ENCODE assay signal across 21 cellular contexts in genomic region chr15:52306270-52306669, GRCh38. TPM values are rescaled to one million over a fixed set of nuclear protein-coding genes. Genes with fewer than 3 reads are reported as not detected.
DNase-seq lines count a peak whose midpoint lies in the region; ATAC-seq and TF ChIP-seq lines count a peak whose summit lies in the region.
"Had no signal": no experiment of that assay in that cellular context is flagged by ENCODE, and none has a peak within 500 bp of the region (broad histone marks: within the 10 kb centered on the region; RNA-seq: fewer than 3 reads in every experiment).

No MANE protein-coding gene starts in this region.

- no peaks in the 10 kb centered on the region for H3K36me3 Mint-ChIP-seq in Calu3 (ENCODE audit: insufficient read depth, unreplicated experiment)

- H3K36me3 ChIP-seq in GM23248 (ENCODE audit: low read depth) (no peaks in the 10 kb centered on the region), upper lobe of left lung (peaks cover 0 to 8% (median 0%) of the 10 kb centered on the region in 4 donors), lower lobe of right lung (peaks cover 5% of the 10 kb centered on the region)
- H3K36me3 ChIP-seq: colonic mucosa, MG63 had no signal

- H3K9me3 Mint-ChIP-seq in Calu3 (ENCODE audit: low read depth, unreplicated experiment), result no peaks in the 10 kb centered on the region
- H3K9me3 Mint-ChIP-seq: activated CD4-positive, alpha-beta memory T cell treated with anti-CD3 and anti-CD28 coated beads for 36 hours; activated T-helper 1 cell treated with anti-CD3 and anti-CD28 coated beads, Interleukin-12 subunit alpha, Interleukin-12 subunit beta, Interleukin-2, Interleukin-4 antibody, amounts not matched to agents 30 ng/mL and 10 ng/mL and 1 ng/mL, durations not matched to agents 14 hours and 24 hours and 36 hours had no signal

- 35 to 43% methylated on average over 1 of the region's 1 CpG for WGBS in GM23248 (ENCODE audit: low coverage in 1 of 2, low lambda C conversion rate in 2 of 2, missing lambda C conversion rate in 2 of 2), 2 experiments
- WGBS in upper lobe of left lung, 2 donors, result 92 to 97% methylated on average over 1 of the region's 1 CpG

- in situ Hi-C loops in GM23248 (cut with MboI), result no loop called here

- H3K27ac Mint-ChIP-seq in Calu3 (ENCODE audit: unreplicated experiment), result no peak overlapping the region
- H3K27ac Mint-ChIP-seq: activated CD4-positive, alpha-beta memory T cell treated with anti-CD3 and anti-CD28 coated beads for 36 hours; activated T-helper 1 cell treated with anti-CD3 and anti-CD28 coated beads, Interleukin-12 subunit alpha, Interleukin-12 subunit beta, Interleukin-2, Interleukin-4 antibody, amounts not matched to agents 30 ng/mL and 10 ng/mL and 1 ng/mL, durations not matched to agents 14 hours and 24 hours and 36 hours; B cell had no signal

- peak overlapping the region; percentile 1 for H3K4me2 ChIP-seq in GM23248 (ENCODE audit: unreplicated experiment)

- ATAC-seq in upper lobe of left lung (ENCODE audit: low FRiP score in 2 of 2) (no peak), lower lobe of right lung (no peak)
- ATAC-seq: HCT116, left lobe of liver had no signal

- H3K4me1 Mint-ChIP-seq in Calu3 (ENCODE audit: low read depth, unreplicated experiment), result no peaks in the 10 kb centered on the region

- TF ChIP-seq CTCF in AG04450 (IDR thresholded peaks at IDR 0.05; ENCODE audit: low read depth, low read length), result no peak
- TF ChIP-seq CTCF in fibroblast of the aortic adventitia (IDR thresholded peaks at IDR 0.05; ENCODE audit: insufficient read depth, low read length), result no peak
- no peak for TF ChIP-seq CTCF in Calu3 (IDR thresholded peaks at IDR 0.05; ENCODE audit: unreplicated experiment)
- TF ChIP-seq CTCF in upper lobe of left lung (IDR thresholded peaks at IDR 0.05), result no peak
- no peak for TF ChIP-seq CTCF in lower lobe of right lung (IDR thresholded peaks at IDR 0.05)

- H3K9me3 ChIP-seq in AG04450 (ENCODE audit: control insufficient read depth, insufficient read depth, low read length) (no peaks in the 10 kb centered on the region), GM23248 (ENCODE audit: low read depth) (no peaks in the 10 kb centered on the region), upper lobe of left lung (no peaks in the 10 kb centered on the region), lower lobe of right lung (no peaks in the 10 kb centered on the region)
- H3K9me3 ChIP-seq: colonic mucosa, MG63 had no signal

- H4K20me1 ChIP-seq in GM23248 (ENCODE audit: insufficient read depth), result no peaks in the 10 kb centered on the region

- no peak overlapping the region for H3K4me3 ChIP-seq in AG04450 (ENCODE audit: low read depth, low read length)
- H3K4me3 ChIP-seq in GM23248, result no peak overlapping the region
- no peak overlapping the region for H3K4me3 ChIP-seq in fibroblast of the aortic adventitia (ENCODE audit: low read depth, low read length)
- no peak overlapping the region for H3K4me3 ChIP-seq in upper lobe of left lung
- H3K4me3 ChIP-seq in lower lobe of right lung, result no peak overlapping the region
- H3K4me3 ChIP-seq: colonic mucosa, MG63 had no signal

- TF ChIP-seq EP300 in upper lobe of left lung (IDR thresholded peaks at IDR 0.05), result no peak

- no peak for TF ChIP-seq POLR2A in upper lobe of left lung (IDR thresholded peaks at IDR 0.05)

- no peaks in the 10 kb centered on the region for H3K27me3 ChIP-seq in AG04450 (ENCODE audit: control insufficient read depth, insufficient read depth, low read length)
- no peaks in the 10 kb centered on the region for H3K27me3 ChIP-seq in GM23248 (replicated peaks; ENCODE audit: insufficient read depth)
- no peaks in the 10 kb centered on the region for H3K27me3 ChIP-seq in upper lobe of left lung
- H3K27me3 ChIP-seq in lower lobe of right lung (ENCODE audit: low read depth), result no peaks in the 10 kb centered on the region
- H3K27me3 ChIP-seq: colonic mucosa, MG63 had no signal

- H2AFZ ChIP-seq in GM23248, result no peak overlapping the region

- no peaks in the 10 kb centered on the region for H3K9me2 ChIP-seq in GM23248 (ENCODE audit: insufficient read depth)

- H3K9ac ChIP-seq in GM23248, result no peak overlapping the region

- DNase-seq in AG04450 (ENCODE audit: low read depth, low spot score) (peak; percentile 26), GM23248 (peak; percentile 79), amniotic epithelial cell (ENCODE audit: low read depth) (peak; percentile 79), fibroblast of the aortic adventitia (ENCODE audit: low read depth) (peak; percentile 60), SKM-1 (lab: John Stamatoyannopoulos, UW; ENCODE audit: unreplicated experiment) (no peak), Calu3 (no peak), upper lobe of left lung (no peak), lower lobe of right lung (no peak)
- DNase-seq: activated CD4-positive, alpha-beta memory T cell treated with anti-CD3 and anti-CD28 coated beads for 36 hours; amniotic stem cell; colonic mucosa; MG63; NCI-H2081; NCI-H524 treated with DMSO at 0.1 percent for 48 hours; OCI-M1; stimulated activated CD4-positive, alpha-beta T cell treated with anti-CD3 and anti-CD28 coated beads, Interleukin-4, amount 100 ng/mL, for 24 hours; stimulated activated CD8-positive, alpha-beta memory T cell treated with anti-CD3 and anti-CD28 coated beads, Interleukin-4, amount 100 ng/mL, for 48 hours had no signal

- H3K4me1 ChIP-seq in GM23248 (ENCODE audit: insufficient read depth) (peaks cover 7% of the 10 kb centered on the region; the same call in 1 of the 2 replicates), upper lobe of left lung (no peaks in the 10 kb centered on the region), lower lobe of right lung (no peaks in the 10 kb centered on the region)
- H3K4me1 ChIP-seq: colonic mucosa had no signal

- H3K27ac ChIP-seq in AG04450 (ENCODE audit: low read depth, low read length) (no peak overlapping the region), GM23248 (no peak overlapping the region), upper lobe of left lung (no peak overlapping the region), lower lobe of right lung (no peak overlapping the region)
- H3K27ac ChIP-seq: colonic mucosa had no signal

- no peak overlapping the region for H3K4me3 Mint-ChIP-seq in Calu3 (ENCODE audit: low read depth, unreplicated experiment)
- H3K4me3 Mint-ChIP-seq: activated CD4-positive, alpha-beta memory T cell treated with anti-CD3 and anti-CD28 coated beads for 36 hours; activated T-helper 1 cell treated with anti-CD3 and anti-CD28 coated beads, Interleukin-12 subunit alpha, Interleukin-12 subunit beta, Interleukin-2, Interleukin-4 antibody, amounts not matched to agents 30 ng/mL and 10 ng/mL and 1 ng/mL, durations not matched to agents 14 hours and 24 hours and 36 hours; B cell had no signal

- POLR2A ChIA-PET in AG04450 (lab: Yijun Ruan, JAX), result no interaction called here

- intact Hi-C loops in Calu3 (cut with micrococcal nuclease; ENCODE audit: unreplicated experiment), result no loop called here
- intact Hi-C loops in lower lobe of right lung (cut with DNase I), result no loop called here

- no peaks in the 10 kb centered on the region for H3F3A ChIP-seq in GM23248 (ENCODE audit: insufficient read depth)

- BruUV-seq in Calu3 (replicated peaks; lab: Mats Ljungman, UMichigan), result no TSS peak

- no peaks in the 10 kb centered on the region for H3K79me2 ChIP-seq in GM23248 (ENCODE audit: insufficient read depth)

- CTCF ChIA-PET in AG04450 (lab: Charles Lee), result no interaction called here
- CTCF ChIA-PET in Calu3 (lab: Charles Lee), result interaction anchor here (0.5 kb wide), 1 partner anchor 12 kb away, joined by 6 read pairs; no protein-coding TSS in a partner anchor

- H3K27me3 Mint-ChIP-seq in Calu3 (ENCODE audit: unreplicated experiment), result no peaks in the 10 kb centered on the region
- H3K27me3 Mint-ChIP-seq: activated CD4-positive, alpha-beta memory T cell treated with anti-CD3 and anti-CD28 coated beads for 36 hours; B cell had no signal

RNA-seq across cellular contexts. Expression of gene MYO5C, which starts 10.7 kb away (rescaled TPM):
- polyA plus RNA-seq in AG04450 (2011; rRNA removed) (0.14 and 0.24 TPM in 2 replicates), GM23248 (2016; fragmentation: Nextera tagmentation; extraction: Ambion mirVana) (not detected in 2 replicates)
- polyA minus RNA-seq in AG04450 (2011; rRNA and poly(A)+ RNA removed), result 0.22 and 0.28 TPM in 2 replicates
- not detected in 2 replicates for total RNA-seq in GM23248 (2014; rRNA removed; shearing (Covaris generic))
- total RNA-seq in fibroblast of the aortic adventitia (ENCODE audit: low replicate concordance) (0.36 TPM in 1 of 2 replicates, not detected in the other), Calu3 (2022) (48.1 and 48.4 TPM in 2 replicates), upper lobe of left lung (100 to 1,000 TPM in 2 of 6 donors, 10 to 100 TPM in 4; 59.9 to 128 (median 84.5) TPM), lower lobe of right lung (74.7 TPM)

Comparison
In these comparisons a context has a peak if more than half of its experiments do, and no peak if none do; other contexts are left out.
1. DNase-seq: peak in AG04450 (single experiment), GM23248 (single experiment), amniotic epithelial cell (single experiment) and fibroblast of the aortic adventitia (single experiment); none in SKM-1 (single experiment), Calu3 (single experiment), upper lobe of left lung (0 of 2) and lower lobe of right lung (single experiment).
2. RNA of gene MYO5C, which starts 10.7 kb away (total RNA-seq): 59.9 to 128 TPM in upper lobe of left lung, 74.7 TPM in lower lobe of right lung (single experiment) and 48.1 to 48.4 TPM in Calu3; 0.36 TPM in fibroblast of the aortic adventitia and not detected in GM23248; every median in the first group is over 10 times any median in the second.